11 cellular contexts compared by ENCODE assay signal in the genomic region with DNA sequence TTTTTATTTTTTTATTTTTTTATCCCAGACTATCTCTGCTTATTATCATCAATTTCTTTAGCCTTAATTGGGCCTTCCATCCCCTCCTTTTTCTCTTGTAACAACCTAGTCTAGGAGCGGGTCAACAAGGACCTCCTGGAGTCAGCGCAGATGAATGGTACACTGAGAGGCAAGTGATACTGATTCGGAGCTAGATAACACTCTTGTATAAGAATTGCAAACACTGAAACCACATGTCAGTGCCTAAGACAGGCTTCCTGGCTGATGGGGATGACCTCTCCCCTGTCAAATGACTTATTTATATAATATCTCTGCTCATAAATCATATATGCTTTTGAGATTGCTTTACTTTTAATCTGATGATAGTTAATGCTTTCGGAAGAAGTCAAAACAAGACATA. TPM values are rescaled to one million over a fixed set of nuclear protein-coding genes. Genes with fewer than 3 reads are reported as not detected.
DNase-seq lines count a peak whose midpoint lies in the region; ATAC-seq, FAIRE-seq and TF ChIP-seq lines count a peak whose summit lies in the region.
"Had no signal": no experiment of that assay in that cellular context is flagged by ENCODE, and none has a peak within 500 bp of the region (broad histone marks: within the 10 kb centered on the region; RNA-seq: fewer than 3 reads in every experiment).

No MANE protein-coding gene starts in this region.

- H3K4me1 Mint-ChIP-seq in CD4-positive, alpha-beta memory T cell: peaks cover 32 to 46% (median 39%) of the 10 kb centered on the region in 4 donors
- peaks cover 34% of the 10 kb centered on the region for H3K4me1 Mint-ChIP-seq in activated T-helper 1 cell treated with anti-CD3 and anti-CD28 coated beads, Interleukin-12 subunit alpha, Interleukin-12 subunit beta, Interleukin-2, Interleukin-4 antibody, amounts not matched to agents 30 ng/mL and 10 ng/mL and 1 ng/mL, durations not matched to agents 14 hours and 24 hours and 36 hours (ENCODE audit: low read depth)

- FAIRE-seq in pancreas (lab: Jason Lieb, UNC): no peak

- ATAC-seq in HG03159 (IDR thresholded peaks at IDR 0.05; ENCODE audit: unreplicated experiment): peak; percentile 7
- ATAC-seq in GM19351 (IDR thresholded peaks at IDR 0.05; ENCODE audit: unreplicated experiment): no peak
- ATAC-seq in HG02870 (IDR thresholded peaks at IDR 0.05; ENCODE audit: unreplicated experiment): no peak
- ATAC-seq in pancreas: no peak
- ATAC-seq in HG03432 (IDR thresholded peaks at IDR 0.05; ENCODE audit: unreplicated experiment): no peak

- H3K36me3 Mint-ChIP-seq in CD4-positive, alpha-beta memory T cell: peaks cover 15 to 16% of the 10 kb centered on the region in 2 donors
- peaks cover 25% of the 10 kb centered on the region for H3K36me3 Mint-ChIP-seq in activated T-helper 1 cell treated with anti-CD3 and anti-CD28 coated beads, Interleukin-12 subunit alpha, Interleukin-12 subunit beta, Interleukin-2, Interleukin-4 antibody, amounts not matched to agents 30 ng/mL and 10 ng/mL and 1 ng/mL, durations not matched to agents 14 hours and 24 hours and 36 hours (ENCODE audit: low read depth)

- peak overlapping the region; percentile 48 for H3K27ac ChIP-seq in CD4-positive, alpha-beta memory T cell (ENCODE audit: low read depth, low read length)
- H3K27ac ChIP-seq in mesodermal cell (ENCODE audit: low read depth, low read length, severe bottlenecking) (peak overlapping the region; percentile 61), pancreas (no peak overlapping the region)

- CTCF ChIA-PET in CD4-positive, alpha-beta memory T cell (lab: Charles Lee; ENCODE audit: partially characterized antibody): interaction anchor here (1.0 to 5.0 kb wide), 9 partner anchors 9 to 81 kb away, joined by 3 to 25 read pairs (median 5); partner anchors contain the start of gene BPGM

- no peaks in the 10 kb centered on the region for H3K27me3 Mint-ChIP-seq in CD4-positive, alpha-beta memory T cell
- H3K27me3 Mint-ChIP-seq in activated T-helper 1 cell treated with anti-CD3 and anti-CD28 coated beads, Interleukin-12 subunit alpha, Interleukin-12 subunit beta, Interleukin-2, Interleukin-4 antibody, amounts not matched to agents 30 ng/mL and 10 ng/mL and 1 ng/mL, durations not matched to agents 14 hours and 24 hours and 36 hours (ENCODE audit: insufficient read depth): no peaks in the 10 kb centered on the region

- H3K4me3 ChIP-seq in CD4-positive, alpha-beta memory T cell (ENCODE audit: low read length in 2 of 2): no peak overlapping the region
- H3K4me3 ChIP-seq in mesodermal cell (ENCODE audit: extremely low read depth, insufficient read depth, low read length, poor library complexity, severe bottlenecking) (no peak overlapping the region), pancreas (no peak overlapping the region)
- H3K4me3 ChIP-seq: hepatocyte, lung had no signal

- TF ChIP-seq CTCF in pancreas (IDR thresholded peaks at IDR 0.05): no peak

- H3K27me3 ChIP-seq in CD4-positive, alpha-beta memory T cell (ENCODE audit: insufficient read depth, low read length): no peaks in the 10 kb centered on the region
- H3K27me3 ChIP-seq in pancreas: no peaks in the 10 kb centered on the region
- H3K27me3 ChIP-seq: hepatocyte had no signal

- 93% methylated on average over 3 of the region's 4 CpGs; no CpG with 5 or more reads in 1 of the 2 experiments for WGBS in mesodermal cell (ENCODE audit: insufficient coverage in 2 of 2), 2 experiments
- 88 to 93% methylated on average over 4 of the region's 4 CpGs for WGBS in pancreas, 2 donors

- intact Hi-C loops in CD4-positive, alpha-beta memory T cell (cut with micrococcal nuclease): loop anchor here (1.0 to 2.0 kb wide), 2 partner anchors 23 to 41 kb away; partner anchors contain the start of gene BPGM
- intact Hi-C loops in activated T-helper 1 cell treated with anti-CD3 and anti-CD28 coated beads, Interleukin-12 subunit alpha, Interleukin-12 subunit beta, Interleukin-2, Interleukin-4 antibody, amounts not matched to agents 30 ng/mL and 10 ng/mL and 1 ng/mL, durations not matched to agents 14 hours and 24 hours and 36 hours (cut with micrococcal nuclease): loop anchor here (1.0 kb wide), 1 partner anchor 23 kb away; the partner anchor contains the start of gene BPGM
- intact Hi-C loops in pancreas (cut with DNase I): no loop called here

- POLR2A ChIA-PET in CD4-positive, alpha-beta memory T cell (lab: Charles Lee; ENCODE audit: partially characterized antibody): interaction anchor here (0.7 to 5.7 kb wide), 5 partner anchors 9 to 1321 kb away, joined by 3 to 119 read pairs (median 10); partner anchors contain the start of gene BPGM

- H3K4me3 Mint-ChIP-seq in CD4-positive, alpha-beta memory T cell: peak overlapping the region; percentile 74 to 87 (median 78)
- peak overlapping the region; percentile 47 for H3K4me3 Mint-ChIP-seq in activated T-helper 1 cell treated with anti-CD3 and anti-CD28 coated beads, Interleukin-12 subunit alpha, Interleukin-12 subunit beta, Interleukin-2, Interleukin-4 antibody, amounts not matched to agents 30 ng/mL and 10 ng/mL and 1 ng/mL, durations not matched to agents 14 hours and 24 hours and 36 hours

- H3K27ac Mint-ChIP-seq in CD4-positive, alpha-beta memory T cell: peak overlapping the region; percentile 91 to 100 (median 98)
- peak overlapping the region; percentile 33 for H3K27ac Mint-ChIP-seq in activated T-helper 1 cell treated with anti-CD3 and anti-CD28 coated beads, Interleukin-12 subunit alpha, Interleukin-12 subunit beta, Interleukin-2, Interleukin-4 antibody, amounts not matched to agents 30 ng/mL and 10 ng/mL and 1 ng/mL, durations not matched to agents 14 hours and 24 hours and 36 hours

- H3K9me3 ChIP-seq in CD4-positive, alpha-beta memory T cell (ENCODE audit: control insufficient read depth in 1 of 2, low read length in 2 of 2): no peaks in the 10 kb centered on the region
- H3K9me3 ChIP-seq in mesodermal cell (ENCODE audit: control insufficient read depth, low read length) (peaks cover 3% of the 10 kb centered on the region), pancreas (no peaks in the 10 kb centered on the region)

- DNase-seq in CD4-positive, alpha-beta memory T cell: peak in 3 of 5 donors; percentile 29 to 53 (median 34)
- no peak for DNase-seq in activated T-helper 1 cell treated with anti-CD3 and anti-CD28 coated beads, Interleukin-12 subunit alpha, Interleukin-12 subunit beta, Interleukin-2, Interleukin-4 antibody, amounts not matched to agents 30 ng/mL and 10 ng/mL and 1 ng/mL, durations not matched to agents 14 hours and 24 hours and 36 hours (ENCODE audit: low spot score)
- DNase-seq in pancreas: no peak
- DNase-seq: NCI-H524 treated with DMSO at 0.1 percent for 48 hours had no signal

- peaks cover 33% of the 10 kb centered on the region for H3K4me1 ChIP-seq in CD4-positive, alpha-beta memory T cell (ENCODE audit: insufficient read depth, low read length)
- H3K4me1 ChIP-seq in mesodermal cell (ENCODE audit: control insufficient read depth, insufficient read depth, low read length, poor library complexity, severe bottlenecking): peaks cover 18% of the 10 kb centered on the region
- H3K4me1 ChIP-seq in pancreas: no peaks in the 10 kb centered on the region

- peaks cover 0 to 8% (median 1%) of the 10 kb centered on the region in 8 donors for H3K9me3 Mint-ChIP-seq in CD4-positive, alpha-beta memory T cell
- H3K9me3 Mint-ChIP-seq in activated T-helper 1 cell treated with anti-CD3 and anti-CD28 coated beads, Interleukin-12 subunit alpha, Interleukin-12 subunit beta, Interleukin-2, Interleukin-4 antibody, amounts not matched to agents 30 ng/mL and 10 ng/mL and 1 ng/mL, durations not matched to agents 14 hours and 24 hours and 36 hours: peaks cover 9% of the 10 kb centered on the region

- H3K36me3 ChIP-seq in CD4-positive, alpha-beta memory T cell (ENCODE audit: insufficient read depth, low read length): no peaks in the 10 kb centered on the region
- H3K36me3 ChIP-seq in mesodermal cell (ENCODE audit: control insufficient read depth, insufficient read depth, low read length) (peaks cover 28% of the 10 kb centered on the region), pancreas (no peaks in the 10 kb centered on the region)

RNA-seq across cellular contexts. Expression of gene BPGM, which starts 22.7 kb away (rescaled TPM):
- total RNA-seq in CD4-positive, alpha-beta memory T cell: 10 to 100 TPM; 13.7 to 14.7 TPM
- polyA plus RNA-seq in CD4-positive, alpha-beta memory T cell: 10 to 100 TPM; 22.1 to 27.8 TPM
- total RNA-seq in activated T-helper 1 cell treated with anti-CD3 and anti-CD28 coated beads, Interleukin-12 subunit alpha, Interleukin-12 subunit beta, Interleukin-2, Interleukin-4 antibody, amounts not matched to agents 30 ng/mL and 10 ng/mL and 1 ng/mL, durations not matched to agents 14 hours and 24 hours and 36 hours: 23.8 and 25.3 TPM in 2 replicates
- 27.6 TPM for polyA plus RNA-seq in mesodermal cell (2013, experiment 1 of 2)
- polyA plus RNA-seq in mesodermal cell (2013, experiment 2 of 2): 28.5 TPM
- 1 to 10 TPM; 2.8 to 10.0 (median 4.7) TPM for total RNA-seq in pancreas
- polyA plus RNA-seq in pancreas: 1 to 10 TPM; 9.1 to 10.0 TPM

Comparison
In these comparisons a context has a peak if more than half of its experiments do, and no peak if none do; other contexts are left out.
1. DNase-seq: peak in CD4-positive, alpha-beta memory T cell (3 of 5); none in activated T-helper 1 cell treated with anti-CD3 and anti-CD28 coated beads, Interleukin-12 subunit alpha, Interleukin-12 subunit beta, Interleukin-2, Interleukin-4 antibody, amounts not matched to agents 30 ng/mL and 10 ng/mL and 1 ng/mL, durations not matched to agents 14 hours and 24 hours and 36 hours (single experiment) and pancreas (0 of 6).
2. H3K27ac ChIP-seq: peak in CD4-positive, alpha-beta memory T cell (single experiment) and mesodermal cell (single experiment); none in pancreas (0 of 4).
3. intact Hi-C loops: an anchor here in CD4-positive, alpha-beta memory T cell (1.0 to 2.0 kb wide) and activated T-helper 1 cell treated with anti-CD3 and anti-CD28 coated beads, Interleukin-12 subunit alpha, Interleukin-12 subunit beta, Interleukin-2, Interleukin-4 antibody, amounts not matched to agents 30 ng/mL and 10 ng/mL and 1 ng/mL, durations not matched to agents 14 hours and 24 hours and 36 hours (1.0 kb wide); none called in pancreas.